In the genomic region with DNA sequence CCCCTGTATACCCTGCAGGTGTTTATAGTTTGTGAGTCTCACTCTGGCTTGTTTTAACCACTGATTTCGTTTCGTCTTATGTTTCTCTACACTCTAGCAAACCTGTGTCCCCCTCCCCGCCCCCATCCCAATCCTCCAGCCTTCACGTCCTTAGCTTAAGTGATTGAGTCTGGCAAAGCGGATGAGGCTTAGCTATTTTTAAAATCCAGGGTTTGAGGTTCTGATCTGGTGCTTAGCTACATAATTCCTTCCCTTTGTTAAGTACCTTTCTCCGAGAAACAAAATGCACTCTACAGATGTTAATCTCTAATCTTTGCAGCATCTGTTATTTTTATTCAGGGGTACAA, we compare ENCODE assay signal across 11 cellular contexts. TPM values are rescaled to one million over a fixed set of nuclear protein-coding genes. Genes with fewer than 3 reads are reported as not detected.
A peak's percentile ranks its signal among the peaks of the same experiment; 100 is the strongest.
DNase-seq lines count a peak whose midpoint lies in the region; ATAC-seq and TF ChIP-seq lines count a peak whose summit lies in the region.
"Had no signal": no experiment of that assay in that cellular context is flagged by ENCODE, and none has a peak within 500 bp of the region (broad histone marks: within the 10 kb centered on the region; RNA-seq: fewer than 3 reads in every experiment).

No MANE protein-coding gene starts in this region.

- no peaks in the 10 kb centered on the region for H3K9me3 Mint-ChIP-seq in activated T-cell treated with anti-CD3 and anti-CD28 coated beads, Interleukin-2, amount 50 U/mL, for 72 hours
- no peaks in the 10 kb centered on the region for H3K9me3 Mint-ChIP-seq in endothelial cell (ENCODE audit: unreplicated experiment)
- H3K9me3 Mint-ChIP-seq: memory B cell had no signal

- no peaks in the 10 kb centered on the region for H3K36me3 ChIP-seq in skeletal muscle satellite cell (ENCODE audit: insufficient read depth, low read length)

- H3K27ac Mint-ChIP-seq in activated T-cell treated with anti-CD3 and anti-CD28 coated beads, Interleukin-2, amount 50 U/mL, for 72 hours: no peak overlapping the region
- peak overlapping the region; percentile 34 for H3K27ac Mint-ChIP-seq in endothelial cell (ENCODE audit: unreplicated experiment)
- H3K27ac Mint-ChIP-seq: memory B cell had no signal

- H3K4me2 ChIP-seq in skeletal muscle satellite cell (ENCODE audit: low read length): peak overlapping the region; percentile 56

- DNase-seq in activated T-cell treated with anti-CD3 and anti-CD28 coated beads, Interleukin-2, amount 50 U/mL, for 72 hours: no peak
- no peak for DNase-seq in activated T-cell treated with anti-CD3 and anti-CD28 coated beads, Interleukin-2, amount 50 U/mL, for 48 hours
- peak; percentile 92 for DNase-seq in NCI-H524 treated with DMSO at 0.1 percent for 48 hours (lab: John Stamatoyannopoulos, UW)
- no peak for DNase-seq in endothelial cell (ENCODE audit: low spot score)
- DNase-seq in SIG-M5 treated with dmso at 0.1 percent for 504 hours (lab: John Stamatoyannopoulos, UW; ENCODE audit: unreplicated experiment): no peak
- no peak for DNase-seq in GOT3 (lab: John Stamatoyannopoulos, UW)
- DNase-seq: stimulated activated CD4-positive, alpha-beta T cell treated with anti-CD3 and anti-CD28 coated beads, Interleukin-12 subunit alpha, Interleukin-12 subunit beta, amount 100 ng/mL, for 4 hours; stimulated activated naive CD4-positive, alpha-beta T cell treated with Interleukin-2 at 50 U/mL for 16 hours had no signal

- H3K9me3 ChIP-seq in skeletal muscle satellite cell (replicated peaks; ENCODE audit: low read length): no peaks in the 10 kb centered on the region

- H3K4me1 ChIP-seq in skeletal muscle satellite cell (ENCODE audit: control insufficient read depth, insufficient read depth, low read length): peaks cover 18% of the 10 kb centered on the region

- no peak for TF ChIP-seq CTCF in endothelial cell (IDR thresholded peaks at IDR 0.05; ENCODE audit: unreplicated experiment)

- no peak overlapping the region for H3K9ac ChIP-seq in skeletal muscle satellite cell (ENCODE audit: low read depth, low read length)

- peaks cover 66% of the 10 kb centered on the region for H3K27me3 Mint-ChIP-seq in activated T-cell treated with anti-CD3 and anti-CD28 coated beads, Interleukin-2, amount 50 U/mL, for 72 hours (ENCODE audit: low read depth)
- H3K27me3 Mint-ChIP-seq in endothelial cell (ENCODE audit: unreplicated experiment): peaks cover 4% of the 10 kb centered on the region

- no peaks in the 10 kb centered on the region for H3K36me3 Mint-ChIP-seq in activated T-cell treated with anti-CD3 and anti-CD28 coated beads, Interleukin-2, amount 50 U/mL, for 72 hours (ENCODE audit: insufficient read depth in 2 of 2)
- H3K36me3 Mint-ChIP-seq in endothelial cell (ENCODE audit: low read depth, unreplicated experiment): no peaks in the 10 kb centered on the region
- H3K36me3 Mint-ChIP-seq: memory B cell had no signal

- no peak overlapping the region for H3K4me3 ChIP-seq in skeletal muscle satellite cell (ENCODE audit: low read length)

- H3K27me3 ChIP-seq in skeletal muscle satellite cell (ENCODE audit: control insufficient read depth, insufficient read depth, low read length): no peaks in the 10 kb centered on the region

- H3K4me1 Mint-ChIP-seq in activated T-cell treated with anti-CD3 and anti-CD28 coated beads, Interleukin-2, amount 50 U/mL, for 72 hours (ENCODE audit: low read depth): peaks cover 12% of the 10 kb centered on the region
- H3K4me1 Mint-ChIP-seq in endothelial cell (ENCODE audit: unreplicated experiment): peaks cover 53% of the 10 kb centered on the region
- H3K4me1 Mint-ChIP-seq: memory B cell had no signal

- peak overlapping the region; percentile 52 to 60 for H3K4me3 Mint-ChIP-seq in activated T-cell treated with anti-CD3 and anti-CD28 coated beads, Interleukin-2, amount 50 U/mL, for 72 hours
- H3K4me3 Mint-ChIP-seq in endothelial cell (ENCODE audit: unreplicated experiment): no peak overlapping the region
- H3K4me3 Mint-ChIP-seq: memory B cell had no signal

- peak in 1 of 2 donors; percentile 33 for ATAC-seq in activated T-cell treated with anti-CD3 and anti-CD28 coated beads, Interleukin-2, amount 50 U/mL, for 72 hours (replicated peaks in 1 of 2)
- no peak for ATAC-seq in GM21526 (IDR thresholded peaks at IDR 0.05; ENCODE audit: low FRiP score, unreplicated experiment)

RNA-seq across cellular contexts. Expression of a gene that starts 7.8 kb away (rescaled TPM):
- 1 to 10 TPM in 1 of 2 donors, under 1 TPM in 1; 0.74 to 2.9 TPM for total RNA-seq in activated T-cell treated with anti-CD3 and anti-CD28 coated beads, Interleukin-2, amount 50 U/mL, for 72 hours
- total RNA-seq in endothelial cell (ENCODE audit: unreplicated experiment): 43.9 TPM
- total RNA-seq in skeletal muscle satellite cell (2012; rRNA removed): 13.4 and 19.7 TPM in 2 replicates

Comparison
In these comparisons a context has a peak if more than half of its experiments do, and no peak if none do; other contexts are left out.
1. RNA of a gene that starts 7.8 kb away (total RNA-seq): 43.9 TPM in endothelial cell (single experiment); 0.74 to 2.9 TPM in activated T-cell treated with anti-CD3 and anti-CD28 coated beads, Interleukin-2, amount 50 U/mL, for 72 hours; every median in the first group is over 10 times any median in the second.